In genomic region chr6:52491203-52492069, GRCh38 we compare ENCODE assay signal across 9 cellular contexts.
DNase-seq lines count a peak whose midpoint lies in the region; ATAC-seq, FAIRE-seq and TF ChIP-seq lines count a peak whose summit lies in the region.
"Had no signal": no experiment of that assay in that cellular context is flagged by ENCODE, and none has a peak within 500 bp of the region (broad histone marks: within the 10 kb centered on the region; RNA-seq: fewer than 3 reads in every experiment).

No MANE protein-coding gene starts in this region.

- DNase-seq in AG10803 (ENCODE audit: low read depth) = peak; percentile 75
- DNase-seq in colonic mucosa = no peak
- no peak for DNase-seq in NCI-H526 treated with DMSO at 0.1 percent for 48 hours (lab: John Stamatoyannopoulos, UW)
- DNase-seq in GM20000 (ENCODE audit: low spot score) = no peak
- DNase-seq in PC-9 = no peak
- no peak for DNase-seq in frontal cortex (ENCODE audit: low spot score in 2 of 2)
- DNase-seq: T-cell had no signal

- FAIRE-seq in frontal cortex (lab: Jason Lieb, UNC) = no peak

- POLR2A ChIA-PET in PC-9 (lab: Charles Lee; ENCODE audit: unreplicated experiment) = no interaction called here

- no peaks in the 10 kb centered on the region for H3K9me2 ChIP-seq in PC-9 (ENCODE audit: insufficient read depth)

- no peaks in the 10 kb centered on the region for H4K20me1 ChIP-seq in PC-9 (ENCODE audit: insufficient read depth)

- no peaks in the 10 kb centered on the region for H3F3A ChIP-seq in PC-9 (ENCODE audit: insufficient read depth, low read depth)

- no peak overlapping the region for H3K9ac ChIP-seq in colonic mucosa (ENCODE audit: low read depth in 2 of 2, low read length in 2 of 2)

- H3K27me3 ChIP-seq in colonic mucosa (no peaks in the 10 kb centered on the region), PC-9 (ENCODE audit: insufficient read depth, low read depth) (no peaks in the 10 kb centered on the region)

- H3K27ac ChIP-seq in colonic mucosa = peak overlapping the region; percentile 37
- H3K27ac ChIP-seq in PC-9 = no peak overlapping the region

- H3K9me3 ChIP-seq in colonic mucosa (no peaks in the 10 kb centered on the region), PC-9 (ENCODE audit: insufficient read depth, low read depth) (no peaks in the 10 kb centered on the region)

- no peaks in the 10 kb centered on the region for H3K79me2 ChIP-seq in PC-9 (ENCODE audit: low read depth)

- no peak overlapping the region for H3K4me3 ChIP-seq in AG10803 (ENCODE audit: low read length)
- H3K4me3 ChIP-seq in colonic mucosa = no peak overlapping the region
- H3K4me3 ChIP-seq in PC-9 = no peak overlapping the region

- H2AFZ ChIP-seq in PC-9 = no peak overlapping the region

- H3K36me3 ChIP-seq in colonic mucosa (no peaks in the 10 kb centered on the region), PC-9 (ENCODE audit: low read depth) (no peaks in the 10 kb centered on the region)

- no peak overlapping the region for H3K4me2 ChIP-seq in PC-9

- TF ChIP-seq CTCF in AG10803 (conservative IDR thresholded peaks at IDR 0.05; ENCODE audit: low read length) (no peak), colonic mucosa (IDR thresholded peaks at IDR 0.05) (no peak), GM20000 (IDR thresholded peaks at IDR 0.05; ENCODE audit: extremely low read depth, missing control alignments) (no peak), PC-9 (conservative IDR thresholded peaks at IDR 0.05) (no peak)

- peak; percentile 59 for ATAC-seq in GM19372 (IDR thresholded peaks at IDR 0.05; ENCODE audit: low read depth, unreplicated experiment)
- ATAC-seq in HG03066 (IDR thresholded peaks at IDR 0.05; ENCODE audit: low read depth, unreplicated experiment) = peak; percentile 67
- ATAC-seq: T-cell had no signal

- H3K4me1 ChIP-seq in colonic mucosa = no peaks in the 10 kb centered on the region
- H3K4me1 ChIP-seq in PC-9 (replicated peaks; ENCODE audit: insufficient read depth) = no peaks in the 10 kb centered on the region

- CTCF ChIA-PET in PC-9 (lab: Charles Lee) = no interaction called here

- intact Hi-C loops in colonic mucosa (cut with DNase I) = no loop called here
- intact Hi-C loops in PC-9 (cut with micrococcal nuclease; ENCODE audit: unreplicated experiment) = no loop called here

- BruUV-seq in PC-9 (replicated peaks; lab: Mats Ljungman, UMichigan) = no TSS peak
